In the genomic region with DNA sequence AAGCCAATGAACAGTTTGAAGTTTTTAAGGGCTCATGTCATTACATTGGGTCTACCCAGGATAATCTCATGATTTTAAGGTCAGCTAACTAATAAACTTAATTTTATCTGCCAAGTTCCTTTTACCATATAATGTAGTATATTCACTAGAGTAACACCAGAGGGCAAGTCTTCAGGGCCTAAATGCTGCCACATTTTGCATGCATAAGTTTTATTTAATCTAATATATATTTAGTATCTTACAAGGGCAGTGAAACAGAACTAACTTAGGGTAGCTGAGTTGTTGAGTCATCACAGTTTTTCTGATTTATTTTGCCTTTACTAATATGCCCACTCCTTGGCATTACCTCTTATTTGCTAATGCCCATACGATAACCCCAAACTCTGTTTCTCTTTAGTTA, we compare ENCODE assay signal across 1 cellular context.
TF ChIP-seq lines count a peak whose summit lies in the region.

No MANE protein-coding gene starts in this region.

TF ChIP-seq in endothelial cell of umbilical vein, 7 proteins besides CTCF, POLR2A, EP300 and RAD21:
- no peak for TF ChIP-seq EZH2 (IDR thresholded peaks at IDR 0.05; ENCODE audit: borderline replicate concordance, low read depth, low read length, severe bottlenecking)
- TF ChIP-seq, protein P1, sequence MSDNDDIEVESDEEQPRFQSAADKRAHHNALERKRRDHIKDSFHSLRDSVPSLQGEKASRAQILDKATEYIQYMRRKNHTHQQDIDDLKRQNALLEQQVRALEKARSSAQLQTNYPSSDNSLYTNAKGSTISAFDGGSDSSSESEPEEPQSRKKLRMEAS (IDR thresholded peaks at IDR 0.05; ENCODE audit: insufficient read depth, insufficient read length): no peak
- no peak for TF ChIP-seq FOS (IDR thresholded peaks at IDR 0.05; ENCODE audit: borderline replicate concordance, insufficient read depth, low read length)
- no peak for TF ChIP-seq MYC (IDR thresholded peaks at IDR 0.05; ENCODE audit: low read depth, low read length)
- no peak for TF ChIP-seq POLR2AphosphoS5 (IDR thresholded peaks at IDR 0.05; ENCODE audit: insufficient read depth, low read depth, low read length)
- TF ChIP-seq JUN (IDR thresholded peaks at IDR 0.05; ENCODE audit: borderline replicate concordance, insufficient read depth, insufficient read length, low read depth): no peak
- TF ChIP-seq GATA2 (IDR thresholded peaks at IDR 0.05; ENCODE audit: insufficient read depth, insufficient read length, low read depth, low read length): no peak
